In genomic region chr9:115945009-115945431, GRCh38 we compare ENCODE assay signal across 13 cellular contexts.
DNase-seq lines count a peak whose midpoint lies in the region; ATAC-seq, FAIRE-seq and TF ChIP-seq lines count a peak whose summit lies in the region.
"Had no signal": no experiment of that assay in that cellular context is flagged by ENCODE, and none has a peak within 500 bp of the region (broad histone marks: within the 10 kb centered on the region; RNA-seq: fewer than 3 reads in every experiment).

No MANE protein-coding gene starts in this region.

- no peak overlapping the region for H3K4me3 ChIP-seq in HUES6 (ENCODE audit: low read depth, low read length)
- no peak overlapping the region for H3K4me3 ChIP-seq in endodermal cell (ENCODE audit: low read length)
- H3K4me3 ChIP-seq in lung = no peak overlapping the region
- H3K4me3 ChIP-seq in subcutaneous abdominal adipose tissue (ENCODE audit: low read depth in 1 of 5, low read length in 5 of 5) = peak overlapping the region in 1 of 5 donors; percentile 38
- no peak overlapping the region for H3K4me3 ChIP-seq in HAP-1
- H3K4me3 ChIP-seq: BLaER1 treated with 17β-estradiol and CSF1 and Interleukin-3, amounts not matched to agents 10 nM and 100 nM had no signal

- no peak for ATAC-seq in lung (ENCODE audit: insufficient read depth, low FRiP score)
- ATAC-seq in HG03139 (IDR thresholded peaks at IDR 0.05; ENCODE audit: unreplicated experiment) = no peak

- peaks cover 4% of the 10 kb centered on the region for H3K4me1 Mint-ChIP-seq in endodermal cell
- H3K4me1 Mint-ChIP-seq in activated naive CD8-positive, alpha-beta T cell treated with anti-CD3 and anti-CD28 coated beads for 36 hours = no peaks in the 10 kb centered on the region
- H3K4me1 Mint-ChIP-seq: activated naive CD4-positive, alpha-beta T cell treated with anti-CD3 and anti-CD28 coated beads, Interleukin-2, amount 50 U/mL, for 24 hours; memory B cell had no signal

- H3K27me3 Mint-ChIP-seq in endodermal cell (ENCODE audit: insufficient read depth) = no peaks in the 10 kb centered on the region
- H3K27me3 Mint-ChIP-seq in activated naive CD8-positive, alpha-beta T cell treated with anti-CD3 and anti-CD28 coated beads for 36 hours = no peaks in the 10 kb centered on the region
- H3K27me3 Mint-ChIP-seq: activated naive CD4-positive, alpha-beta T cell treated with anti-CD3 and anti-CD28 coated beads, Interleukin-2, amount 50 U/mL, for 24 hours; dendritic cell treated with granulocyte-macrophage colony-stimulating factor and Interleukin-4, amounts not matched to agents 40 ng/mL and 50 ng/mL, for 4 days had no signal

- no peaks in the 10 kb centered on the region for H3K36me3 Mint-ChIP-seq in endodermal cell (ENCODE audit: low read depth)
- no peaks in the 10 kb centered on the region for H3K36me3 Mint-ChIP-seq in activated naive CD8-positive, alpha-beta T cell treated with anti-CD3 and anti-CD28 coated beads for 36 hours
- H3K36me3 Mint-ChIP-seq: activated naive CD4-positive, alpha-beta T cell treated with anti-CD3 and anti-CD28 coated beads, Interleukin-2, amount 50 U/mL, for 24 hours; memory B cell had no signal

- TF ChIP-seq CTCF in endodermal cell (conservative IDR thresholded peaks at IDR 0.05) (no peak), lung (IDR thresholded peaks at IDR 0.05; ENCODE audit: control extremely low read depth, extremely low read depth) (no peak)

- no peak for FAIRE-seq in RCC 7860 (lab: Jason Lieb, UNC)

- in situ Hi-C loops in HAP-1 (cut with MboI; ENCODE audit: low sequenced_read_pairs) = no loop called here

- H3K9ac ChIP-seq in HUES6 (ENCODE audit: low read length) (peak overlapping the region; percentile 42), endodermal cell (ENCODE audit: extremely low read depth, low read length, poor library complexity, severe bottlenecking) (no peak overlapping the region), subcutaneous abdominal adipose tissue (ENCODE audit: low read length in 5 of 5) (no peak overlapping the region)
- H3K9ac ChIP-seq: BLaER1 treated with 17β-estradiol and CSF1 and Interleukin-3, amounts not matched to agents 10 nM and 100 nM had no signal

- H3K27ac Mint-ChIP-seq in endodermal cell = no peak overlapping the region
- no peak overlapping the region for H3K27ac Mint-ChIP-seq in activated naive CD8-positive, alpha-beta T cell treated with anti-CD3 and anti-CD28 coated beads for 36 hours
- H3K27ac Mint-ChIP-seq: activated naive CD4-positive, alpha-beta T cell treated with anti-CD3 and anti-CD28 coated beads, Interleukin-2, amount 50 U/mL, for 24 hours; dendritic cell treated with granulocyte-macrophage colony-stimulating factor and Interleukin-4, amounts not matched to agents 40 ng/mL and 50 ng/mL, for 4 days; memory B cell had no signal

- H3K9me3 ChIP-seq in HUES6 (ENCODE audit: control insufficient read depth, insufficient read depth, low read depth, low read length) = no peaks in the 10 kb centered on the region
- no peaks in the 10 kb centered on the region for H3K9me3 ChIP-seq in endodermal cell (ENCODE audit: control insufficient read depth, low read length)
- no peaks in the 10 kb centered on the region for H3K9me3 ChIP-seq in lung (ENCODE audit: control insufficient read depth in 2 of 2, insufficient read depth in 1 of 2, low read length in 1 of 2)
- H3K9me3 ChIP-seq in subcutaneous abdominal adipose tissue (ENCODE audit: control insufficient read depth in 5 of 5, low read length in 5 of 5) = no peaks in the 10 kb centered on the region
- H3K9me3 ChIP-seq in HAP-1 = no peaks in the 10 kb centered on the region
- H3K9me3 ChIP-seq: BLaER1 treated with 17β-estradiol and CSF1 and Interleukin-3, amounts not matched to agents 10 nM and 100 nM had no signal

- H3K36me3 ChIP-seq in HUES6 (ENCODE audit: control insufficient read depth, insufficient read depth, low read length) = no peaks in the 10 kb centered on the region
- H3K36me3 ChIP-seq in endodermal cell (ENCODE audit: control insufficient read depth, insufficient read depth, low read length) = no peaks in the 10 kb centered on the region
- H3K36me3 ChIP-seq in lung (ENCODE audit: control insufficient read depth in 2 of 2, insufficient read depth in 2 of 2, low read length in 2 of 2) = no peaks in the 10 kb centered on the region
- no peaks in the 10 kb centered on the region for H3K36me3 ChIP-seq in subcutaneous abdominal adipose tissue (ENCODE audit: control insufficient read depth in 5 of 5, insufficient read depth in 5 of 5, low read length in 5 of 5)
- no peaks in the 10 kb centered on the region for H3K36me3 ChIP-seq in HAP-1 (replicated peaks)
- H3K36me3 ChIP-seq: BLaER1 treated with 17β-estradiol and CSF1 and Interleukin-3, amounts not matched to agents 10 nM and 100 nM had no signal

- H3K4me1 ChIP-seq in HUES6 (ENCODE audit: control insufficient read depth, insufficient read depth, low read length) (peaks cover 15% of the 10 kb centered on the region), endodermal cell (ENCODE audit: control insufficient read depth, insufficient read depth, low read length) (peaks cover 3% of the 10 kb centered on the region), lung (ENCODE audit: control insufficient read depth in 2 of 2, insufficient read depth in 2 of 2, low read length in 2 of 2) (peaks cover 0 to 2% of the 10 kb centered on the region in 2 donors), subcutaneous abdominal adipose tissue (ENCODE audit: control insufficient read depth in 5 of 5, insufficient read depth in 5 of 5, low read length in 5 of 5) (peaks cover 0 to 20% (median 17%) of the 10 kb centered on the region in 5 donors), HAP-1 (no peaks in the 10 kb centered on the region)

- H3K27ac ChIP-seq in HUES6 (ENCODE audit: low read depth, low read length) (peak overlapping the region; percentile 40; the same call in 1 of the 2 replicates), endodermal cell (ENCODE audit: low read depth, low read length) (peak overlapping the region; percentile 84), lung (ENCODE audit: low read depth in 1 of 2, low read length in 1 of 2) (peak overlapping the region; percentile 5 to 90), subcutaneous abdominal adipose tissue (ENCODE audit: low read depth, low read length) (peak overlapping the region; percentile 12)

- DNase-seq in endodermal cell (no peak), lung (ENCODE audit: low spot score) (no peak), HAP-1 (ENCODE audit: low spot score in 2 of 2) (no peak), RCC 7860 (ENCODE audit: low spot score) (no peak)
- no peak for DNase-seq in activated naive CD8-positive, alpha-beta T cell treated with anti-CD3 and anti-CD28 coated beads for 36 hours
- DNase-seq: T-helper 9 cell had no signal

- no peaks in the 10 kb centered on the region for H3K9me3 Mint-ChIP-seq in endodermal cell
- H3K9me3 Mint-ChIP-seq in activated naive CD8-positive, alpha-beta T cell treated with anti-CD3 and anti-CD28 coated beads for 36 hours = no peaks in the 10 kb centered on the region

- H3K27me3 ChIP-seq in HUES6 (ENCODE audit: control insufficient read depth, insufficient read depth, low read length) = no peaks in the 10 kb centered on the region
- no peaks in the 10 kb centered on the region for H3K27me3 ChIP-seq in endodermal cell (ENCODE audit: control insufficient read depth, insufficient read depth, low read length, poor library complexity, severe bottlenecking)
- H3K27me3 ChIP-seq in lung (ENCODE audit: control insufficient read depth, insufficient read depth) = no peaks in the 10 kb centered on the region
- no peaks in the 10 kb centered on the region for H3K27me3 ChIP-seq in subcutaneous abdominal adipose tissue (ENCODE audit: control insufficient read depth in 5 of 5, insufficient read depth in 4 of 5, low read length in 5 of 5)
- H3K27me3 ChIP-seq in HAP-1 (ENCODE audit: low read depth) = no peaks in the 10 kb centered on the region
- H3K27me3 ChIP-seq: BLaER1 treated with 17β-estradiol and CSF1 and Interleukin-3, amounts not matched to agents 10 nM and 100 nM had no signal

- H3K4me3 Mint-ChIP-seq in endodermal cell = no peak overlapping the region
- no peak overlapping the region for H3K4me3 Mint-ChIP-seq in activated naive CD8-positive, alpha-beta T cell treated with anti-CD3 and anti-CD28 coated beads for 36 hours
- H3K4me3 Mint-ChIP-seq: activated naive CD4-positive, alpha-beta T cell treated with anti-CD3 and anti-CD28 coated beads, Interleukin-2, amount 50 U/mL, for 24 hours; dendritic cell treated with granulocyte-macrophage colony-stimulating factor and Interleukin-4, amounts not matched to agents 40 ng/mL and 50 ng/mL, for 4 days; memory B cell had no signal

Comparison
In these comparisons a context has a peak if more than half of its experiments do, and no peak if none do; other contexts are left out.
1. H3K27ac ChIP-seq: peak in every context shown above with its lines; median percentile 84 in endodermal cell; 48 in lung; 40 in HUES6; 12 in subcutaneous abdominal adipose tissue.